11 cellular contexts compared by ENCODE assay signal in the genomic region with DNA sequence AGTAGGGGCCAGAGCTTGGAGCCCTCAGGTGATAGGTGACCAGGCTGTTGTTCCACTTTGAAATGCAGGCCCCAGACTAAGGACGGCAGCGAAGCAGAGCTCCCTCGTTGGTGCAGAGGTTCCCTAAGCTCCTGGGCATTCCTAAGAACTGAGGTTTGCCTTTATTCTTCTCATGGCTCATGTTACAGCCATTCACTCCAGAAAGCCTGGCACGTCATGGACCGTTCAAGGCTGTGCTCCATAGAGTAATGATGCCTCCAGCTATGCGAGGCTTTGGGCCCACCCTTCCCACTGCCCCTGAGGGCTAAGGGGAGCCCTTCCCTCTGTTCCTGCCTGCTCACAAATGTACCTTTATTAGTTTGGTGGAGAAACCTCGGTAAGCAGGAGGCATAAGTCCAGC. TPM values are rescaled to one million over a fixed set of nuclear protein-coding genes. Genes with fewer than 3 reads are reported as not detected.
DNase-seq lines count a peak whose midpoint lies in the region; ATAC-seq and TF ChIP-seq lines count a peak whose summit lies in the region.
"Not testable (repeated sequence)": the region's sequence is repeated elsewhere in the genome, so short reads cannot be mapped to it uniquely, and the experiment has no call there.
"Had no signal": no experiment of that assay in that cellular context is flagged by ENCODE, and none has a peak within 500 bp of the region (broad histone marks: within the 10 kb centered on the region; RNA-seq: fewer than 3 reads in every experiment).

No MANE protein-coding gene starts in this region.

- H3K9me3 Mint-ChIP-seq in GM23338, neural progenitor cell: not testable (repeated sequence)

- H3K27ac Mint-ChIP-seq in GM23338, neural progenitor cell: not testable (repeated sequence)

- not testable (repeated sequence) for H3K9me3 ChIP-seq in neural progenitor cell (ENCODE audit: low read depth)

- not testable (repeated sequence) for H3K9me2 ChIP-seq in GM23338 (ENCODE audit: insufficient read depth)

- H3K4me1 ChIP-seq in GM23338 (ENCODE audit: insufficient read depth); foreskin keratinocyte; neural progenitor cell: not testable (repeated sequence)

- not testable (repeated sequence) for H4K20me1 ChIP-seq in GM23338 (replicated peaks; ENCODE audit: insufficient read depth); neural progenitor cell (ENCODE audit: low read depth)

- H3K4me3 ChIP-seq in GM23338, neural progenitor cell: not testable (repeated sequence)

- not testable (repeated sequence) for H3K4me3 Mint-ChIP-seq in GM23338, neural progenitor cell

- DNase-seq in GM23338 (ENCODE audit: low spot score): not testable (repeated sequence)
- peak; percentile 81 for DNase-seq in astrocyte of the hippocampus (ENCODE audit: low read depth, low spot score)
- DNase-seq in foreskin keratinocyte: peak; percentile 7 to 20
- DNase-seq in left kidney (ENCODE audit: low read depth, low spot score): peak; percentile 30
- peak; percentile 21 for DNase-seq in neural progenitor cell (ENCODE audit: low spot score)

- not testable (repeated sequence) for H3K27me3 Mint-ChIP-seq in GM23338 (ENCODE audit: insufficient read depth, low read depth, poor library complexity); neural progenitor cell (ENCODE audit: insufficient read depth, low read depth)

- H3K4me1 Mint-ChIP-seq in GM23338: peaks cover 23% of the 10 kb centered on the region
- H3K4me1 Mint-ChIP-seq in neural progenitor cell: not testable (repeated sequence)

- not testable (repeated sequence) for TF ChIP-seq CTCF in GM23338 (conservative IDR thresholded peaks at IDR 0.05; ENCODE audit: low read depth in 2 of 2); foreskin keratinocyte (conservative IDR thresholded peaks at IDR 0.05); neural progenitor cell (IDR thresholded peaks at IDR 0.05)

- H3K27ac ChIP-seq in GM23338 (ENCODE audit: low read depth); foreskin keratinocyte; neural progenitor cell: not testable (repeated sequence)

- H3K4me2 ChIP-seq in GM23338, neural progenitor cell: not testable (repeated sequence)

- ATAC-seq in GM23338 (peak; percentile 32), SK-N-SH treated with all-trans-retinoic acid at 6 μM for 48 hours (peak; percentile 46; the same call in 1 of the 3 replicates), foreskin keratinocyte (peak; percentile 37)

- H3F3A ChIP-seq in GM23338 (replicated peaks; ENCODE audit: low read depth); neural progenitor cell (ENCODE audit: low read depth): not testable (repeated sequence)

- H3K36me3 ChIP-seq in GM23338 (ENCODE audit: insufficient read depth); neural progenitor cell: not testable (repeated sequence)

- not testable (repeated sequence) for H3K27me3 ChIP-seq in GM23338 (ENCODE audit: insufficient read depth); foreskin keratinocyte; neural progenitor cell

- H3K79me2 ChIP-seq in GM23338 (replicated peaks; ENCODE audit: insufficient read depth); neural progenitor cell (ENCODE audit: low read depth): not testable (repeated sequence)

- not testable (repeated sequence) for H3K36me3 Mint-ChIP-seq in GM23338 (ENCODE audit: low read depth); neural progenitor cell

- not testable (repeated sequence) for H3K9ac ChIP-seq in neural progenitor cell

- H2AFZ ChIP-seq in GM23338; neural progenitor cell (replicated peaks): not testable (repeated sequence)

RNA-seq across cellular contexts. Expression of gene FCGR2B, which starts 10.5 kb away (rescaled TPM):
- total RNA-seq in GM23338 (2014; rRNA removed; shearing (Covaris generic)): not detected in 2 replicates
- not detected in 2 replicates for polyA plus RNA-seq in GM23338 (2016; fragmentation: Nextera tagmentation; extraction: Ambion mirVana)
- not detected in 2 replicates for total RNA-seq in foreskin keratinocyte
- polyA plus RNA-seq in foreskin keratinocyte: not detected in 2 replicates
- 0.15 TPM in 1 of 2 replicates, not detected in the other for total RNA-seq in neural progenitor cell (ENCODE audit: low replicate concordance)
- total RNA-seq: G401, HFFc6 had no signal
- polyA plus RNA-seq: A549 had no signal

RNA-seq across cellular contexts. Expression of gene FCRLA, which starts 33.6 kb away (rescaled TPM):
- total RNA-seq in GM23338 (2014; rRNA removed; shearing (Covaris generic)): not detected in 2 replicates
- polyA plus RNA-seq in GM23338 (2016; fragmentation: Nextera tagmentation; extraction: Ambion mirVana) (0.24 and 0.50 TPM in 2 replicates), foreskin keratinocyte (0.45 and 0.77 TPM in 2 replicates)
- total RNA-seq in foreskin keratinocyte (0.53 and 0.58 TPM in 2 replicates), neural progenitor cell (ENCODE audit: low replicate concordance) (not detected in 2 replicates)
- total RNA-seq: CD4-positive, alpha-beta T cell; CD8-positive, alpha-beta memory T cell; G401 had no signal
- polyA plus RNA-seq: CD8-positive, alpha-beta memory T cell had no signal

RNA-seq across cellular contexts. Expression of gene FCGR3B, which starts 42.4 kb away (rescaled TPM):
- total RNA-seq in GM23338 (2014; rRNA removed; shearing (Covaris generic)): not detected in 2 replicates
- polyA plus RNA-seq in GM23338 (2016; fragmentation: Nextera tagmentation; extraction: Ambion mirVana) (not detected in 2 replicates), foreskin keratinocyte (not detected in 2 replicates)
- total RNA-seq in foreskin keratinocyte (not detected in 2 replicates), neural progenitor cell (ENCODE audit: low replicate concordance) (not detected in 2 replicates)
- total RNA-seq: CD4-positive, alpha-beta T cell; CD8-positive, alpha-beta memory T cell; G401; HFFc6 had no signal
- polyA plus RNA-seq: A549 had no signal

RNA-seq across cellular contexts. Expression of gene FCRLB, which starts 47.9 kb away (rescaled TPM):
- 0.56 TPM in 1 of 2 replicates, not detected in the other for total RNA-seq in GM23338 (2014; rRNA removed; shearing (Covaris generic))
- polyA plus RNA-seq in GM23338 (2016; fragmentation: Nextera tagmentation; extraction: Ambion mirVana) (0.37 and 0.47 TPM in 2 replicates), foreskin keratinocyte (0.72 and 0.87 TPM in 2 replicates)
- total RNA-seq in foreskin keratinocyte (0.51 and 0.92 TPM in 2 replicates), neural progenitor cell (ENCODE audit: low replicate concordance) (0.19 TPM in 1 of 2 replicates, not detected in the other)
